In genomic region chr17:1398028-1398427, GRCh38 we compare ENCODE assay signal across 8 cellular contexts. TPM values are rescaled to one million over a fixed set of nuclear protein-coding genes. Genes with fewer than 3 reads are reported as not detected.
DNase-seq lines count a peak whose midpoint lies in the region; ATAC-seq and TF ChIP-seq lines count a peak whose summit lies in the region.

No MANE protein-coding gene starts in this region.

- CTCF ChIA-PET in Panc1 (lab: Charles Lee): no interaction called here

- no peak for ATAC-seq in Panc1

- TF ChIP-seq POLR2A in erythroblast (IDR thresholded peaks at IDR 0.05; ENCODE audit: low read length): no peak

- in situ Hi-C loops in Panc1 (cut with HindIII; ENCODE audit: low pct_unique_long_range_greater_than_20kb, low sequenced_read_pairs): no loop called here
- in situ Hi-C loops in GM13977 (cut with MboI; ENCODE audit: low pct_unique_long_range_greater_than_20kb, low sequenced_read_pairs, unreplicated experiment): no loop called here

- intact Hi-C loops in Panc1 (cut with micrococcal nuclease; ENCODE audit: unreplicated experiment): no loop called here

- H3K4me3 ChIP-seq in GM08714 (ENCODE audit: low read length) (peak overlapping the region; percentile 96; the same call in 1 of the 2 replicates), Panc1 (ENCODE audit: low read depth in 2 of 2, low read length in 2 of 2) (peak overlapping the region; percentile 78 to 93), rectal smooth muscle tissue (ENCODE audit: low read length) (peak overlapping the region; percentile 99)

- no TSS peak for BruUV-seq in Panc1 (replicated peaks; lab: Mats Ljungman, UMichigan)

- peak overlapping the region; percentile 94 for H3K27ac ChIP-seq in Panc1 (ENCODE audit: low read length)
- peak overlapping the region; percentile 99 for H3K27ac ChIP-seq in rectal smooth muscle tissue (ENCODE audit: low read depth, low read length)

- TF ChIP-seq CTCF in Panc1 (IDR thresholded peaks at IDR 0.05) (no peak), GM13977 (IDR thresholded peaks at IDR 0.05; ENCODE audit: extremely low read depth, insufficient read depth, missing control alignments) (no peak)

- DNase-seq in Panc1 (ENCODE audit: low read depth, low spot score): no peak
- peak; percentile 21 to 46 for DNase-seq in erythroblast (lab: John Stamatoyannopoulos, UW)
- no peak for DNase-seq in GM13977 (ENCODE audit: low spot score)
- DNase-seq in NCI-H774 (lab: John Stamatoyannopoulos, UW): no peak
- DNase-seq in cortex of kidney (lab: John Stamatoyannopoulos, UW): no peak
- DNase-seq in KG1 (lab: John Stamatoyannopoulos, UW): no peak

- H3K36me3 ChIP-seq in Panc1 (ENCODE audit: control insufficient read depth, insufficient read depth, low read length) (peaks cover 4% of the 10 kb centered on the region), rectal smooth muscle tissue (ENCODE audit: control insufficient read depth, insufficient read depth, low read length) (no peaks in the 10 kb centered on the region)

- H3K9me3 ChIP-seq in Panc1 (ENCODE audit: control insufficient read depth, insufficient read depth, low read depth, low read length): no peaks in the 10 kb centered on the region

- no peaks in the 10 kb centered on the region for H3K27me3 ChIP-seq in Panc1 (ENCODE audit: control insufficient read depth, insufficient read depth, low read length)
- no peaks in the 10 kb centered on the region for H3K27me3 ChIP-seq in rectal smooth muscle tissue (ENCODE audit: control insufficient read depth, insufficient read depth, low read length)

- POLR2A ChIA-PET in Panc1 (lab: Charles Lee): interaction anchor here (0.6 kb wide), 1 partner anchor 32 kb away, joined by 5 read pairs; no protein-coding TSS in a partner anchor

- H3K4me1 ChIP-seq in Panc1 (ENCODE audit: control insufficient read depth, insufficient read depth, low read length) (peaks cover 25% of the 10 kb centered on the region), rectal smooth muscle tissue (ENCODE audit: control insufficient read depth, insufficient read depth, low read length) (peaks cover 16% of the 10 kb centered on the region)

- no peak overlapping the region for H3K9ac ChIP-seq in rectal smooth muscle tissue (ENCODE audit: low read length)

RNA-seq across cellular contexts. Expression of gene YWHAE, which starts 2.0 kb away (rescaled TPM):
- 537 TPM for total RNA-seq in Panc1 (2021; ENCODE audit: unreplicated experiment)
- polyA plus RNA-seq in Panc1 (2012; ENCODE audit: insufficient read length): 662 TPM

RNA-seq across cellular contexts. Expression of gene CRK, which starts 58.0 kb away (rescaled TPM):
- 67.0 TPM for total RNA-seq in Panc1 (2021; ENCODE audit: unreplicated experiment)
- polyA plus RNA-seq in Panc1 (2012; ENCODE audit: insufficient read length): 46.2 TPM

Comparison
In these comparisons a context has a peak if more than half of its experiments do, and no peak if none do; other contexts are left out.
1. DNase-seq: peak in erythroblast (2 of 2); none in Panc1 (single experiment), GM13977 (single experiment), NCI-H774 (single experiment), cortex of kidney (single experiment) and KG1 (single experiment).
2. Peak in every context shown above with its lines, with median percentiles within 50 percentile points of each other: H3K4me3 ChIP-seq.